ENCODE assay signal across 8 cellular contexts in the genomic region with DNA sequence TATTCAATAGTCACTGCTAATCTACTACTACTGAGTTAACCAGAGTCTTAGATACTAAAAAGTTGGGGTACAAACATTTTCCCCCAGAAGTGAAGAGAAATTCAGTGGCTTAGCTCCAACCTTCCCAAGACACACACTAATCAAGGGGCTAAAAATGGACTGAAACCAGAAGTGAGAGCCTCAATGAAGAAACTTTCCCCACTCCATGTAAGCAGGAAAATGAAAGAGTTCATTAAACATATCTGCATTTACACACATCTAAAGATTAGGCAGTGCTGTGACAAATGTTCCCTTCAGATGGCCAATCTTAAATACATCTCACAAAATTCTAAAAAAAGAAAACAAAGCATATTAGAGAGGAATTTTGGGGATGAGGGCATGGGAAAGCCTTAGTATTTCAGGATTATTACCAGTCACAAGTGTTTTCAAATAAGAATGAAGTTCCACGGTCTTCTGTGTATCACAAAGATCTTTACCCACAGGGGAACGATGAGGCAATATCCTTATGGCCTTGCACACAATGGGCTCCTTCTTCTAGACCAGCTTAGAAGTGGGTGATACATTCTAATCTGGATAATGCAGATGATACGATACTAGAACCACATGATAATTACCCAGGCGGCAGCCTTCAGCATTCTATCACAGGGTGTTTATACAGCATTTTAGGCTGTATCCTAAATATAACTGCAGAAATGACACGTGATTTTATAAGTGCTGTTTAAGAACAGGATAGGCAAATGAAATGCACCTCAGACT. TPM values are rescaled to one million over a fixed set of nuclear protein-coding genes. Genes with fewer than 3 reads are reported as not detected.
DNase-seq lines count a peak whose midpoint lies in the region; ATAC-seq and TF ChIP-seq lines count a peak whose summit lies in the region.

No MANE protein-coding gene starts in this region.

- peak overlapping the region; percentile 98 for H3K4me2 ChIP-seq in MM.1S (ENCODE audit: low read depth, low read length)

- H4K20me1 ChIP-seq in MM.1S (ENCODE audit: insufficient read depth, low read length): no peaks in the 10 kb centered on the region

- H3K9me2 ChIP-seq in MM.1S (replicated peaks; ENCODE audit: insufficient read depth, low read length): no peaks in the 10 kb centered on the region

- H3F3A ChIP-seq in MM.1S (ENCODE audit: insufficient read depth, low read length): peaks cover 25% of the 10 kb centered on the region

- peaks cover 85% of the 10 kb centered on the region for H3K4me1 Mint-ChIP-seq in stimulated activated naive CD8-positive, alpha-beta T cell treated with anti-CD3 and anti-CD28 coated beads, Interleukin-15, amount 100 ng/mL, for 72 hours

- DNase-seq in Right ventricle myocardium inferior (ENCODE audit: missing footprints): no peak
- no peak for DNase-seq in cardiac septum (ENCODE audit: low spot score)
- DNase-seq in MM.1S: peak; percentile 64
- no peak for DNase-seq in colonic mucosa
- peak; percentile 43 to 66 for DNase-seq in stimulated activated naive CD8-positive, alpha-beta T cell treated with anti-CD3 and anti-CD28 coated beads, Interleukin-15, amount 100 ng/mL, for 72 hours
- DNase-seq in NCI-H446 treated with DMSO at 0.1 percent for 48 hours (lab: John Stamatoyannopoulos, UW): no peak
- DNase-seq in NCI-H2227 treated with DMSO at 0.1 percent for 48 hours (lab: John Stamatoyannopoulos, UW): no peak
- DNase-seq in NCI-H748 (lab: John Stamatoyannopoulos, UW; ENCODE audit: unreplicated experiment): no peak

- H3K9me3 ChIP-seq in MM.1S (replicated peaks; ENCODE audit: insufficient read depth, low read length) (no peaks in the 10 kb centered on the region), colonic mucosa (no peaks in the 10 kb centered on the region)

- H3K27ac ChIP-seq in MM.1S (ENCODE audit: low read length) (peak overlapping the region; percentile 86), colonic mucosa (peak overlapping the region; percentile 31)

- no peaks in the 10 kb centered on the region for H3K27me3 Mint-ChIP-seq in stimulated activated naive CD8-positive, alpha-beta T cell treated with anti-CD3 and anti-CD28 coated beads, Interleukin-15, amount 100 ng/mL, for 72 hours

- intact Hi-C loops in Right ventricle myocardium inferior (cut with DNase I): no loop called here
- intact Hi-C loops in cardiac septum (cut with DNase I): no loop called here
- intact Hi-C loops in colonic mucosa (cut with DNase I): no loop called here

- H3K9me3 Mint-ChIP-seq in stimulated activated naive CD8-positive, alpha-beta T cell treated with anti-CD3 and anti-CD28 coated beads, Interleukin-15, amount 100 ng/mL, for 72 hours: peaks cover 4 to 6% of the 10 kb centered on the region in 2 donors

- peaks cover 100% of the 10 kb centered on the region for H3K79me2 ChIP-seq in MM.1S (ENCODE audit: low read length)

- H3K9ac ChIP-seq in MM.1S (ENCODE audit: low read length): peak overlapping the region; percentile 63
- H3K9ac ChIP-seq in colonic mucosa (ENCODE audit: low read depth in 2 of 2, low read length in 2 of 2): no peak overlapping the region

- ATAC-seq in Right ventricle myocardium inferior: peak; percentile 81
- ATAC-seq in stimulated activated naive CD8-positive, alpha-beta T cell treated with anti-CD3 and anti-CD28 coated beads, Interleukin-15, amount 100 ng/mL, for 72 hours: peak; percentile 89

- H3K4me3 ChIP-seq in MM.1S (ENCODE audit: low read length): peak overlapping the region; percentile 54
- H3K4me3 ChIP-seq in colonic mucosa: no peak overlapping the region

- H3K27me3 ChIP-seq in MM.1S (replicated peaks; ENCODE audit: insufficient read depth, low read length): no peaks in the 10 kb centered on the region
- no peaks in the 10 kb centered on the region for H3K27me3 ChIP-seq in colonic mucosa

- peak overlapping the region; percentile 72 to 80 for H3K4me3 Mint-ChIP-seq in stimulated activated naive CD8-positive, alpha-beta T cell treated with anti-CD3 and anti-CD28 coated beads, Interleukin-15, amount 100 ng/mL, for 72 hours

- H2AFZ ChIP-seq in MM.1S (ENCODE audit: low read length): peak overlapping the region; percentile 2; the same call in 1 of the 2 replicates

- TF ChIP-seq CTCF in MM.1S (IDR thresholded peaks at IDR 0.05; ENCODE audit: low read length) (no peak), colonic mucosa (IDR thresholded peaks at IDR 0.05) (no peak)

- peak overlapping the region; percentile 91 to 99 for H3K27ac Mint-ChIP-seq in stimulated activated naive CD8-positive, alpha-beta T cell treated with anti-CD3 and anti-CD28 coated beads, Interleukin-15, amount 100 ng/mL, for 72 hours

- H3K4me1 ChIP-seq in MM.1S (ENCODE audit: low read length): peaks cover 42% of the 10 kb centered on the region
- no peaks in the 10 kb centered on the region for H3K4me1 ChIP-seq in colonic mucosa

- H3K36me3 ChIP-seq in MM.1S (replicated peaks; ENCODE audit: insufficient read depth, low read length) (0 out of 2 replicates have a peak, but pooled peaks cover 6% of the 10 kb centered on the region), colonic mucosa (no peaks in the 10 kb centered on the region)

RNA-seq across cellular contexts. Expression of a gene that starts 17.1 kb away (rescaled TPM):
- total RNA-seq in Right ventricle myocardium inferior (10.5 TPM), cardiac septum (6.4 TPM), colonic mucosa (1 to 10 TPM; 7.0 to 7.9 TPM)

Comparison
In these comparisons a context has a peak if more than half of its experiments do, and no peak if none do; other contexts are left out.
1. DNase-seq: peak in MM.1S (single experiment) and stimulated activated naive CD8-positive, alpha-beta T cell treated with anti-CD3 and anti-CD28 coated beads, Interleukin-15, amount 100 ng/mL, for 72 hours (2 of 2); none in Right ventricle myocardium inferior (single experiment), cardiac septum (single experiment), colonic mucosa (single experiment), NCI-H446 treated with DMSO at 0.1 percent for 48 hours (single experiment), NCI-H2227 treated with DMSO at 0.1 percent for 48 hours (single experiment) and NCI-H748 (single experiment).